ENCODE assay signal across 8 cellular contexts in genomic region chr11:64244966-64245365, GRCh38. TPM values are rescaled to one million over a fixed set of nuclear protein-coding genes. Genes with fewer than 3 reads are reported as not detected.
DNase-seq lines count a peak whose midpoint lies in the region; ATAC-seq, FAIRE-seq and TF ChIP-seq lines count a peak whose summit lies in the region.

No MANE protein-coding gene starts in this region.

- TF ChIP-seq EP300 in transverse colon (IDR thresholded peaks at IDR 0.05; ENCODE audit: low read depth), result no peak

- H3K27me3 ChIP-seq in astrocyte (ENCODE audit: insufficient read depth, low read length) (no peaks in the 10 kb centered on the region), right lobe of liver (no peaks in the 10 kb centered on the region), transverse colon (no peaks in the 10 kb centered on the region)

- H3K4me3 ChIP-seq in astrocyte (ENCODE audit: insufficient read depth, low read depth, low read length) (peak overlapping the region; percentile 96), right lobe of liver (peak overlapping the region; percentile 74 to 76 (median 75)), transverse colon (peak overlapping the region in 2 of 4 donors; percentile 66 to 74)

- peak overlapping the region; percentile 95 for H3K9ac ChIP-seq in astrocyte (ENCODE audit: low read length)

- no peak for DNase-seq in activated T-cell treated with anti-CD3 and anti-CD28 coated beads, Interleukin-2, amount 50 U/mL, for 72 hours
- no peak for DNase-seq in activated T-cell treated with anti-CD3 and anti-CD28 coated beads, Interleukin-2, amount 50 U/mL, for 1 hour
- DNase-seq in astrocyte (ENCODE audit: low read depth), result no peak
- no peak for DNase-seq in right lobe of liver
- DNase-seq in transverse colon, result peak; percentile 19
- DNase-seq in GM19239 (ENCODE audit: insufficient read length, low spot score), result no peak
- DNase-seq in NCI-H1105 treated with DMSO at 0.1 percent for 48 hours (lab: John Stamatoyannopoulos, UW), result no peak
- no peak for DNase-seq in posterior vena cava (ENCODE audit: low spot score)

- FAIRE-seq in astrocyte (lab: Jason Lieb, UNC), result no peak
- no peak for FAIRE-seq in GM19239 (lab: Jason Lieb, UNC)

- peak overlapping the region; percentile 99 for H3K4me2 ChIP-seq in astrocyte (ENCODE audit: low read length)

- no peaks in the 10 kb centered on the region for H3K27me3 Mint-ChIP-seq in activated T-cell treated with anti-CD3 and anti-CD28 coated beads, Interleukin-2, amount 50 U/mL, for 72 hours (ENCODE audit: low read depth)
- no peaks in the 10 kb centered on the region for H3K27me3 Mint-ChIP-seq in astrocyte (ENCODE audit: low read depth, unreplicated experiment)

- H3K27ac ChIP-seq in astrocyte (ENCODE audit: low read depth, low read length) (peak overlapping the region; percentile 91), right lobe of liver (peak overlapping the region in 2 of 3 donors; percentile 46 to 65), transverse colon (peak overlapping the region; percentile 90 to 99 (median 94))

- no peak overlapping the region for H3K27ac Mint-ChIP-seq in activated T-cell treated with anti-CD3 and anti-CD28 coated beads, Interleukin-2, amount 50 U/mL, for 72 hours
- H3K27ac Mint-ChIP-seq in astrocyte (ENCODE audit: unreplicated experiment), result no peak overlapping the region

- peaks cover 1% of the 10 kb centered on the region in 2 donors for H3K36me3 Mint-ChIP-seq in activated T-cell treated with anti-CD3 and anti-CD28 coated beads, Interleukin-2, amount 50 U/mL, for 72 hours (ENCODE audit: insufficient read depth in 2 of 2)
- peaks cover 9% of the 10 kb centered on the region for H3K36me3 Mint-ChIP-seq in astrocyte (ENCODE audit: low read depth, unreplicated experiment)

- peak overlapping the region; percentile 93 for H3K4me3 Mint-ChIP-seq in activated T-cell treated with anti-CD3 and anti-CD28 coated beads, Interleukin-2, amount 50 U/mL, for 72 hours
- peak overlapping the region; percentile 95 for H3K4me3 Mint-ChIP-seq in astrocyte (ENCODE audit: unreplicated experiment)

- no peak for ATAC-seq in activated T-cell treated with anti-CD3 and anti-CD28 coated beads, Interleukin-2, amount 50 U/mL, for 72 hours (replicated peaks in 1 of 2)
- ATAC-seq in right lobe of liver, result no peak

- no peak for TF ChIP-seq POLR2A in right lobe of liver (IDR thresholded peaks at IDR 0.05)
- no peak for TF ChIP-seq POLR2A in transverse colon (IDR thresholded peaks at IDR 0.05)

- intact Hi-C loops in right lobe of liver (cut with DNase I) (no loop called here), transverse colon (cut with DNase I; ENCODE audit: low total_unique reads) (no loop called here), posterior vena cava (cut with DNase I) (loop anchor here in 1 of 2 donors (10.0 kb wide), 1 partner anchor 60 kb away; the partner anchor contains the start of genes CATSPERZ and ESRRA)

- peaks cover 50% of the 10 kb centered on the region for H3K79me2 ChIP-seq in astrocyte (ENCODE audit: insufficient read depth, low read length)

- TF ChIP-seq CTCF in astrocyte (IDR thresholded peaks at IDR 0.05; ENCODE audit: insufficient read depth, low read depth, low read length) (no peak), right lobe of liver (IDR thresholded peaks at IDR 0.05) (no peak), transverse colon (IDR thresholded peaks at IDR 0.05) (no peak)

- H2AFZ ChIP-seq in astrocyte (ENCODE audit: low read depth, low read length), result no peak overlapping the region

- H3K9me3 ChIP-seq in astrocyte (ENCODE audit: insufficient read depth, low read depth, low read length), result no peaks in the 10 kb centered on the region
- no peaks in the 10 kb centered on the region for H3K9me3 ChIP-seq in right lobe of liver
- H3K9me3 ChIP-seq in transverse colon, result no peaks in the 10 kb centered on the region

- peaks cover 39% of the 10 kb centered on the region for H3K4me1 ChIP-seq in astrocyte (ENCODE audit: insufficient read depth, low read length)
- peaks cover 0 to 30% (median 13%) of the 10 kb centered on the region in 4 donors for H3K4me1 ChIP-seq in right lobe of liver
- peaks cover 24 to 46% (median 39%) of the 10 kb centered on the region in 4 donors for H3K4me1 ChIP-seq in transverse colon

- WGBS in right lobe of liver (ENCODE audit: insufficient coverage, low coverage, low lambda C conversion rate, missing lambda C conversion rate), result no CpG with 5 or more reads among the region's 6 CpGs
- 39% methylated on average over 6 of the region's 6 CpGs; no CpG with 5 or more reads in 1 of the 2 donors for WGBS in transverse colon (ENCODE audit: low coverage in 1 of 2), 2 donors

- no peaks in the 10 kb centered on the region for H3K9me3 Mint-ChIP-seq in activated T-cell treated with anti-CD3 and anti-CD28 coated beads, Interleukin-2, amount 50 U/mL, for 72 hours
- no peaks in the 10 kb centered on the region for H3K9me3 Mint-ChIP-seq in astrocyte (ENCODE audit: unreplicated experiment)

- in situ Hi-C loops in transverse colon (cut with MboI; ENCODE audit: low pct_ligation_motif_present in 1 of 4, low pct_unique_long_range_greater_than_20kb in 1 of 4, low sequenced_read_pairs in 3 of 4), result no loop called here

- H3K36me3 ChIP-seq in astrocyte (ENCODE audit: insufficient read depth, low read length), result peaks cover 3% of the 10 kb centered on the region
- peaks cover 0 to 5% (median 2%) of the 10 kb centered on the region in 4 donors for H3K36me3 ChIP-seq in right lobe of liver
- no peaks in the 10 kb centered on the region for H3K36me3 ChIP-seq in transverse colon

- H4K20me1 ChIP-seq in astrocyte (ENCODE audit: insufficient read depth, low read length), result peaks cover 28% of the 10 kb centered on the region

- peaks cover 42% of the 10 kb centered on the region for H3K4me1 Mint-ChIP-seq in activated T-cell treated with anti-CD3 and anti-CD28 coated beads, Interleukin-2, amount 50 U/mL, for 72 hours (ENCODE audit: low read depth)
- peaks cover 24% of the 10 kb centered on the region for H3K4me1 Mint-ChIP-seq in astrocyte (ENCODE audit: low read depth, unreplicated experiment)

RNA-seq across cellular contexts. Expression of gene PPP1R14B, which starts 1.8 kb away (rescaled TPM):
- 100 to 1,000 TPM; 121 to 149 TPM for total RNA-seq in activated T-cell treated with anti-CD3 and anti-CD28 coated beads, Interleukin-2, amount 50 U/mL, for 72 hours
- total RNA-seq in astrocyte (338 and 370 TPM in 2 replicates), right lobe of liver (10 to 100 TPM; 34.1 to 90.3 (median 49.7) TPM), transverse colon (10 to 100 TPM; 62.8 to 80.4 (median 73.2) TPM), posterior vena cava (100 to 1,000 TPM; 102 to 190 TPM)

RNA-seq across cellular contexts. Expression of gene FKBP2, which starts 4.1 kb away (rescaled TPM):
- 10 to 100 TPM; 34.2 to 41.5 TPM for total RNA-seq in activated T-cell treated with anti-CD3 and anti-CD28 coated beads, Interleukin-2, amount 50 U/mL, for 72 hours
- total RNA-seq in astrocyte (41.5 and 45.6 TPM in 2 replicates), right lobe of liver (100 to 1,000 TPM in 1 of 6 experiments, 10 to 100 TPM in 5; 49.4 to 108 (median 66.7) TPM), transverse colon (100 to 1,000 TPM in 2 of 4 donors, 10 to 100 TPM in 2; 63.6 to 203 (median 102) TPM), posterior vena cava (10 to 100 TPM; 50.6 to 56.7 TPM)

RNA-seq across cellular contexts. Expression of gene PLCB3, which starts 6.4 kb away (rescaled TPM):
- 10 to 100 TPM in 1 of 2 donors, 1 to 10 TPM in 1; 9.1 to 10.5 TPM for total RNA-seq in activated T-cell treated with anti-CD3 and anti-CD28 coated beads, Interleukin-2, amount 50 U/mL, for 72 hours
- total RNA-seq in astrocyte, result 48.7 and 50.9 TPM in 2 replicates
- total RNA-seq in right lobe of liver, result 1 to 10 TPM; 5.4 to 8.0 (median 6.7) TPM
- total RNA-seq in transverse colon, result 100 to 1,000 TPM in 2 of 4 donors, 10 to 100 TPM in 2; 64.5 to 115 (median 91.2) TPM
- 10 to 100 TPM; 26.1 to 28.3 TPM for total RNA-seq in posterior vena cava

RNA-seq across cellular contexts. Expression of gene VEGFB, which starts 10.6 kb away (rescaled TPM):
- total RNA-seq in activated T-cell treated with anti-CD3 and anti-CD28 coated beads, Interleukin-2, amount 50 U/mL, for 72 hours, result 10 to 100 TPM; 65.4 to 67.3 TPM
- total RNA-seq in astrocyte, result 30.4 and 36.8 TPM in 2 replicates
- 10 to 100 TPM in 5 of 6 experiments, 1 to 10 TPM in 1; 7.5 to 33.2 (median 16.6) TPM for total RNA-seq in right lobe of liver
- 10 to 100 TPM; 34.0 to 84.9 (median 36.8) TPM for total RNA-seq in transverse colon
- total RNA-seq in posterior vena cava, result 100 to 1,000 TPM; 163 to 190 TPM

RNA-seq across cellular contexts. Expression of gene DNAJC4, which starts 14.6 kb away (rescaled TPM):
- total RNA-seq in activated T-cell treated with anti-CD3 and anti-CD28 coated beads, Interleukin-2, amount 50 U/mL, for 72 hours, result 10 to 100 TPM; 42.2 to 54.1 TPM
- total RNA-seq in astrocyte (23.8 and 25.7 TPM in 2 replicates), right lobe of liver (10 to 100 TPM; 14.6 to 27.6 (median 21.4) TPM), transverse colon (100 to 1,000 TPM in 1 of 4 donors, 10 to 100 TPM in 3; 52.6 to 214 (median 76.0) TPM), posterior vena cava (10 to 100 TPM; 16.1 to 21.3 TPM)
